In genomic region chr1:89908993-89909436, GRCh38 we compare ENCODE assay signal across 1 cellular context.
TF ChIP-seq lines count a peak whose summit lies in the region.

No MANE protein-coding gene starts in this region.

TF ChIP-seq in SK-N-SH, 30 proteins besides CTCF, POLR2A, EP300 and RAD21 (continued from another document):
- TF ChIP-seq, protein P1, sequence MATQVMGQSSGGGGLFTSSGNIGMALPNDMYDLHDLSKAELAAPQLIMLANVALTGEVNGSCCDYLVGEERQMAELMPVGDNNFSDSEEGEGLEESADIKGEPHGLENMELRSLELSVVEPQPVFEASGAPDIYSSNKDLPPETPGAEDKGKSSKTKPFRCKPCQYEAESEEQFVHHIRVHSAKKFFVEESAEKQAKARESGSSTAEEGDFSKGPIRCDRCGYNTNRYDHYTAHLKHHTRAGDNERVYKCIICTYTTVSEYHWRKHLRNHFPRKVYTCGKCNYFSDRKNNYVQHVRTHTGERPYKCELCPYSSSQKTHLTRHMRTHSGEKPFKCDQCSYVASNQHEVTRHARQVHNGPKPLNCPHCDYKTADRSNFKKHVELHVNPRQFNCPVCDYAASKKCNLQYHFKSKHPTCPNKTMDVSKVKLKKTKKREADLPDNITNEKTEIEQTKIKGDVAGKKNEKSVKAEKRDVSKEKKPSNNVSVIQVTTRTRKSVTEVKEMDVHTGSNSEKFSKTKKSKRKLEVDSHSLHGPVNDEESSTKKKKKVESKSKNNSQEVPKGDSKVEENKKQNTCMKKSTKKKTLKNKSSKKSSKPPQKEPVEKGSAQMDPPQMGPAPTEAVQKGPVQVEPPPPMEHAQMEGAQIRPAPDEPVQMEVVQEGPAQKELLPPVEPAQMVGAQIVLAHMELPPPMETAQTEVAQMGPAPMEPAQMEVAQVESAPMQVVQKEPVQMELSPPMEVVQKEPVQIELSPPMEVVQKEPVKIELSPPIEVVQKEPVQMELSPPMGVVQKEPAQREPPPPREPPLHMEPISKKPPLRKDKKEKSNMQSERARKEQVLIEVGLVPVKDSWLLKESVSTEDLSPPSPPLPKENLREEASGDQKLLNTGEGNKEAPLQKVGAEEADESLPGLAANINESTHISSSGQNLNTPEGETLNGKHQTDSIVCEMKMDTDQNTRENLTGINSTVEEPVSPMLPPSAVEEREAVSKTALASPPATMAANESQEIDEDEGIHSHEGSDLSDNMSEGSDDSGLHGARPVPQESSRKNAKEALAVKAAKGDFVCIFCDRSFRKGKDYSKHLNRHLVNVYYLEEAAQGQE (IDR thresholded peaks at IDR 0.05; ENCODE audit: low read depth, low read length), result no peak; the same call in 1 of the 2 replicates
- peak; percentile 98 for TF ChIP-seq POLR2AphosphoS5 (IDR thresholded peaks at IDR 0.05; ENCODE audit: low read depth, low read length)
- TF ChIP-seq RCOR1 (IDR thresholded peaks at IDR 0.05; ENCODE audit: low read length), result peak; percentile 98
- TF ChIP-seq JUND (IDR thresholded peaks at IDR 0.05), result peak; percentile 89
- TF ChIP-seq MXI1 (IDR thresholded peaks at IDR 0.05; ENCODE audit: low read depth, low read length), result peak; percentile 58
- peak; percentile 87 for TF ChIP-seq ZBTB33 (IDR thresholded peaks at IDR 0.05; ENCODE audit: borderline replicate concordance, low read depth)
- no peak for TF ChIP-seq USF1 (IDR thresholded peaks at IDR 0.05; ENCODE audit: borderline replicate concordance, low read depth)
- TF ChIP-seq NFIC (IDR thresholded peaks at IDR 0.05; ENCODE audit: borderline replicate concordance), result peak; percentile 78; the same call in 1 of the 2 replicates
- no peak for TF ChIP-seq USF2 (IDR thresholded peaks at IDR 0.05; ENCODE audit: borderline replicate concordance, low read depth, low read length)
- peak; percentile 96 for TF ChIP-seq FOXJ3 (CRISPR knock-in tag; IDR thresholded peaks at IDR 0.05)
- TF ChIP-seq CHD2 (IDR thresholded peaks at IDR 0.05; ENCODE audit: low read length, partially characterized antibody), result peak; percentile 69
- no peak for TF ChIP-seq RXRA (IDR thresholded peaks at IDR 0.05; ENCODE audit: borderline replicate concordance, low read depth)
- TF ChIP-seq TAF1 (IDR thresholded peaks at IDR 0.05; ENCODE audit: borderline replicate concordance, low read depth, low read length), result no peak
- TF ChIP-seq RFX5 (IDR thresholded peaks at IDR 0.05; ENCODE audit: low read length), result 0 out of 2 replicates have a peak, but pooled peaks have one; percentile 37
- TF ChIP-seq EZH2phosphoT487 (IDR thresholded peaks at IDR 0.05; ENCODE audit: borderline replicate concordance, low read depth), result no peak
